7 cellular contexts compared by ENCODE assay signal in genomic region chr10:31961675-31962074, GRCh38. TPM values are rescaled to one million over a fixed set of nuclear protein-coding genes. Genes with fewer than 3 reads are reported as not detected.
A peak's percentile ranks its signal among the peaks of the same experiment; 100 is the strongest.
DNase-seq lines count a peak whose midpoint lies in the region; ATAC-seq and TF ChIP-seq lines count a peak whose summit lies in the region.

No MANE protein-coding gene starts in this region.

- H3K4me3 Mint-ChIP-seq in activated naive CD8-positive, alpha-beta T cell treated with anti-CD3 and anti-CD28 coated beads, Interleukin-2, amount 50 U/mL, for 24 hours: peak overlapping the region; percentile 37
- H3K4me3 Mint-ChIP-seq in natural killer cell treated with Interleukin-12 subunit alpha and Interleukin-12 subunit beta and Interleukin-15 and Interleukin-18, amount 100 ng/mL, for 72 hours: peak overlapping the region; percentile 37
- H3K4me3 Mint-ChIP-seq in mesothelial cell of epicardium (no peak overlapping the region), progenitor cell of endocrine pancreas (ENCODE audit: low read depth) (no peak overlapping the region)

- H3K36me3 Mint-ChIP-seq in activated naive CD8-positive, alpha-beta T cell treated with anti-CD3 and anti-CD28 coated beads, Interleukin-2, amount 50 U/mL, for 24 hours (ENCODE audit: low read depth): no peaks in the 10 kb centered on the region
- no peaks in the 10 kb centered on the region for H3K36me3 Mint-ChIP-seq in natural killer cell treated with Interleukin-12 subunit alpha and Interleukin-12 subunit beta and Interleukin-15 and Interleukin-18, amount 100 ng/mL, for 72 hours
- no peaks in the 10 kb centered on the region for H3K36me3 Mint-ChIP-seq in mesothelial cell of epicardium
- H3K36me3 Mint-ChIP-seq in progenitor cell of endocrine pancreas (ENCODE audit: insufficient read depth): no peaks in the 10 kb centered on the region

- no peaks in the 10 kb centered on the region for H3K9me3 Mint-ChIP-seq in activated naive CD8-positive, alpha-beta T cell treated with anti-CD3 and anti-CD28 coated beads, Interleukin-2, amount 50 U/mL, for 24 hours
- H3K9me3 Mint-ChIP-seq in natural killer cell treated with Interleukin-12 subunit alpha and Interleukin-12 subunit beta and Interleukin-15 and Interleukin-18, amount 100 ng/mL, for 72 hours: no peaks in the 10 kb centered on the region
- H3K9me3 Mint-ChIP-seq in mesothelial cell of epicardium (no peaks in the 10 kb centered on the region), progenitor cell of endocrine pancreas (ENCODE audit: low read depth) (no peaks in the 10 kb centered on the region)

- no peak overlapping the region for H3K4me3 ChIP-seq in Jurkat, Clone E6-1 (ENCODE audit: low read length)

- TF ChIP-seq CTCF in GM13976 (IDR thresholded peaks at IDR 0.05; ENCODE audit: borderline replicate concordance, control extremely low read depth, extremely low read depth, insufficient read depth, missing control alignments) (no peak), mesothelial cell of epicardium (IDR thresholded peaks at IDR 0.05; ENCODE audit: unreplicated experiment) (no peak), progenitor cell of endocrine pancreas (IDR thresholded peaks at IDR 0.05; ENCODE audit: unreplicated experiment) (no peak)

- H3K4me1 Mint-ChIP-seq in activated naive CD8-positive, alpha-beta T cell treated with anti-CD3 and anti-CD28 coated beads, Interleukin-2, amount 50 U/mL, for 24 hours: peaks cover 22% of the 10 kb centered on the region
- H3K4me1 Mint-ChIP-seq in natural killer cell treated with Interleukin-12 subunit alpha and Interleukin-12 subunit beta and Interleukin-15 and Interleukin-18, amount 100 ng/mL, for 72 hours (ENCODE audit: low read depth in 2 of 2): peaks cover 11 to 16% of the 10 kb centered on the region in 2 donors
- peaks cover 18% of the 10 kb centered on the region for H3K4me1 Mint-ChIP-seq in mesothelial cell of epicardium
- peaks cover 2% of the 10 kb centered on the region for H3K4me1 Mint-ChIP-seq in progenitor cell of endocrine pancreas (ENCODE audit: low read depth)

- ATAC-seq in activated naive CD8-positive, alpha-beta T cell treated with anti-CD3 and anti-CD28 coated beads, Interleukin-2, amount 50 U/mL, for 24 hours: peak; percentile 92
- ATAC-seq in natural killer cell treated with Interleukin-12 subunit alpha and Interleukin-12 subunit beta and Interleukin-15 and Interleukin-18, amount 100 ng/mL, for 72 hours: peak in 1 of 2 donors; percentile 72

- H3K27me3 Mint-ChIP-seq in activated naive CD8-positive, alpha-beta T cell treated with anti-CD3 and anti-CD28 coated beads, Interleukin-2, amount 50 U/mL, for 24 hours: no peaks in the 10 kb centered on the region
- no peaks in the 10 kb centered on the region for H3K27me3 Mint-ChIP-seq in natural killer cell treated with Interleukin-12 subunit alpha and Interleukin-12 subunit beta and Interleukin-15 and Interleukin-18, amount 100 ng/mL, for 72 hours
- H3K27me3 Mint-ChIP-seq in mesothelial cell of epicardium (ENCODE audit: low read depth) (no peaks in the 10 kb centered on the region), progenitor cell of endocrine pancreas (no peaks in the 10 kb centered on the region)

- in situ Hi-C loops in GM13976 (cut with MboI; ENCODE audit: low sequenced_read_pairs, unreplicated experiment): no loop called here

- peak; percentile 20 for DNase-seq in GM13976 (ENCODE audit: low spot score)
- peak; percentile 45 for DNase-seq in Jurkat, Clone E6-1 (ENCODE audit: low read depth, low spot score)
- no peak for DNase-seq in activated naive CD8-positive, alpha-beta T cell treated with anti-CD3 and anti-CD28 coated beads, Interleukin-2, amount 50 U/mL, for 24 hours
- no peak for DNase-seq in natural killer cell treated with Interleukin-12 subunit alpha and Interleukin-12 subunit beta and Interleukin-15 and Interleukin-18, amount 100 ng/mL, for 72 hours (ENCODE audit: low spot score)
- no peak for DNase-seq in mesothelial cell of epicardium (ENCODE audit: low spot score in 2 of 2, unreplicated experiment in 2 of 2)
- DNase-seq in progenitor cell of endocrine pancreas (ENCODE audit: low spot score, unreplicated experiment): no peak
- no peak for DNase-seq in D341Med (ENCODE audit: low spot score)

- H3K27ac Mint-ChIP-seq in activated naive CD8-positive, alpha-beta T cell treated with anti-CD3 and anti-CD28 coated beads, Interleukin-2, amount 50 U/mL, for 24 hours: peak overlapping the region; percentile 53
- H3K27ac Mint-ChIP-seq in natural killer cell treated with Interleukin-12 subunit alpha and Interleukin-12 subunit beta and Interleukin-15 and Interleukin-18, amount 100 ng/mL, for 72 hours: no peak overlapping the region
- no peak overlapping the region for H3K27ac Mint-ChIP-seq in mesothelial cell of epicardium
- no peak overlapping the region for H3K27ac Mint-ChIP-seq in progenitor cell of endocrine pancreas

RNA-seq across cellular contexts. Expression of gene ARHGAP12, which starts 33.0 kb away (rescaled TPM):
- 8.2 TPM for polyA plus RNA-seq in Jurkat, Clone E6-1 (2012; ENCODE audit: insufficient read depth, insufficient read length)
- total RNA-seq in natural killer cell treated with Interleukin-12 subunit alpha and Interleukin-12 subunit beta and Interleukin-15 and Interleukin-18, amount 100 ng/mL, for 72 hours: 1 to 10 TPM; 4.5 to 5.3 TPM
- total RNA-seq in mesothelial cell of epicardium: 35.1 to 37.0 TPM (median 35.3 TPM) in 3 replicates
- 41.8 and 43.5 TPM in 2 replicates for total RNA-seq in progenitor cell of endocrine pancreas

Comparison
In these comparisons a context has a peak if more than half of its experiments do, and no peak if none do; other contexts are left out.
1. DNase-seq: peak in GM13976 (single experiment) and Jurkat, Clone E6-1 (single experiment); none in activated naive CD8-positive, alpha-beta T cell treated with anti-CD3 and anti-CD28 coated beads, Interleukin-2, amount 50 U/mL, for 24 hours (single experiment), natural killer cell treated with Interleukin-12 subunit alpha and Interleukin-12 subunit beta and Interleukin-15 and Interleukin-18, amount 100 ng/mL, for 72 hours (single experiment), mesothelial cell of epicardium (0 of 2), progenitor cell of endocrine pancreas (single experiment) and D341Med (single experiment).
2. H3K4me3 Mint-ChIP-seq: peak in activated naive CD8-positive, alpha-beta T cell treated with anti-CD3 and anti-CD28 coated beads, Interleukin-2, amount 50 U/mL, for 24 hours (single experiment) and natural killer cell treated with Interleukin-12 subunit alpha and Interleukin-12 subunit beta and Interleukin-15 and Interleukin-18, amount 100 ng/mL, for 72 hours (single experiment); none in mesothelial cell of epicardium (single experiment) and progenitor cell of endocrine pancreas (single experiment).